Comparison of ENCODE assay signal across 15 cellular contexts in genomic region chr13:111906306-111906705, GRCh38.
DNase-seq lines count a peak whose midpoint lies in the region; ATAC-seq and TF ChIP-seq lines count a peak whose summit lies in the region.
"Had no signal": no experiment of that assay in that cellular context is flagged by ENCODE, and none has a peak within 500 bp of the region (broad histone marks: within the 10 kb centered on the region; RNA-seq: fewer than 3 reads in every experiment).

No MANE protein-coding gene starts in this region.

- no peaks in the 10 kb centered on the region for H3K27me3 ChIP-seq in right atrium auricular region
- no peaks in the 10 kb centered on the region for H3K27me3 ChIP-seq in right cardiac atrium (ENCODE audit: control insufficient read depth, insufficient read depth)
- peaks cover 0 to 11% (median 0%) of the 10 kb centered on the region in 3 experiments for H3K27me3 ChIP-seq in neuronal stem cell (ENCODE audit: control insufficient read depth in 3 of 3, insufficient read depth in 3 of 3, low read depth in 1 of 3, low read length in 3 of 3)
- H3K27me3 ChIP-seq in spleen (replicated peaks in 1 of 7): peaks cover 0 to 8% (median 0%) of the 10 kb centered on the region in 7 donors

- H3K36me3 ChIP-seq in right atrium auricular region (no peaks in the 10 kb centered on the region), neuronal stem cell (replicated peaks in 1 of 2; ENCODE audit: control insufficient read depth in 2 of 2, insufficient read depth in 2 of 2, low read length in 2 of 2) (no peaks in the 10 kb centered on the region), spleen (no peaks in the 10 kb centered on the region)
- H3K36me3 ChIP-seq: HAP-1 had no signal

- no peak overlapping the region for H2BK12ac ChIP-seq in neuronal stem cell (ENCODE audit: low read length)

- 89% methylated on average over 8 of the region's 8 CpGs for WGBS in right cardiac atrium
- WGBS in neuronal stem cell (ENCODE audit: extremely low coverage in 2 of 2, insufficient read length in 2 of 2, insufficient replicate concordance in 1 of 2), 2 donors: no CpG with 5 or more reads among the region's 8 CpGs
- WGBS in spleen, 5 donors: 92 to 94% (median 93%) methylated on average over 8 of the region's 8 CpGs

- no peak for ATAC-seq in right cardiac atrium
- ATAC-seq: HepG2 had no signal

- no peak overlapping the region for H3K18ac ChIP-seq in neuronal stem cell (ENCODE audit: low read length)

- no peak overlapping the region for H2BK15ac ChIP-seq in neuronal stem cell (ENCODE audit: low read length)

- H3K4me1 ChIP-seq in right atrium auricular region (no peaks in the 10 kb centered on the region), right cardiac atrium (ENCODE audit: control insufficient read depth, insufficient read depth, low read length) (no peaks in the 10 kb centered on the region), neuronal stem cell (ENCODE audit: control insufficient read depth in 2 of 2, insufficient read depth in 1 of 2, low read depth in 1 of 2, low read length in 2 of 2) (peaks cover under 1 to 4% of the 10 kb centered on the region in 2 donors), spleen (no peaks in the 10 kb centered on the region)
- H3K4me1 ChIP-seq: HAP-1 had no signal

- no peak overlapping the region for H2AFZ ChIP-seq in neuronal stem cell (ENCODE audit: low read length)

- DNase-seq in right atrium auricular region (ENCODE audit: low spot score): peak; percentile 50
- DNase-seq in right cardiac atrium: no peak
- DNase-seq in neuronal stem cell (ENCODE audit: low spot score): no peak
- DNase-seq in spleen: peak; percentile 44
- no peak for DNase-seq in H4 (ENCODE audit: low spot score)
- DNase-seq in DMS114 treated with DMSO at 0.1 percent for 48 hours (lab: John Stamatoyannopoulos, UW; ENCODE audit: unreplicated experiment): no peak
- DNase-seq in NCI-H446 treated with DMSO at 0.1 percent for 48 hours (lab: John Stamatoyannopoulos, UW): no peak
- DNase-seq: C1 segment of cervical spinal cord; CD4-positive, alpha-beta memory T cell; DMS153; DMS79 treated with DMSO at 0.1 percent for 48 hours; EL; GOT3 had no signal

- no peak overlapping the region for H4K8ac ChIP-seq in neuronal stem cell (ENCODE audit: low read depth, low read length)

- no peak overlapping the region for H3K4me3 ChIP-seq in right atrium auricular region
- H3K4me3 ChIP-seq in right cardiac atrium (ENCODE audit: low read length): no peak overlapping the region
- no peak overlapping the region for H3K4me3 ChIP-seq in neuronal stem cell (ENCODE audit: low read length in 2 of 2)
- H3K4me3 ChIP-seq in spleen: no peak overlapping the region
- H3K4me3 ChIP-seq: HAP-1 had no signal

- no peak overlapping the region for H3K27ac ChIP-seq in right atrium auricular region
- H3K27ac ChIP-seq in right cardiac atrium (ENCODE audit: low read length): no peak overlapping the region
- no peak overlapping the region for H3K27ac ChIP-seq in neuronal stem cell (replicated peaks; ENCODE audit: low read length)
- H3K27ac ChIP-seq in spleen: no peak overlapping the region

- no peak overlapping the region for H3K9ac ChIP-seq in neuronal stem cell (ENCODE audit: low read depth, low read length, poor library complexity)

- H2BK120ac ChIP-seq in neuronal stem cell (ENCODE audit: low read depth, low read length): no peak overlapping the region

- no peaks in the 10 kb centered on the region for H3K79me1 ChIP-seq in neuronal stem cell (ENCODE audit: low read depth, low read length)

- H4K91ac ChIP-seq in neuronal stem cell (ENCODE audit: low read depth, low read length, poor library complexity): no peak overlapping the region

- no peak overlapping the region for H3K4ac ChIP-seq in neuronal stem cell (ENCODE audit: low read length)

- no peak overlapping the region for H3K23ac ChIP-seq in neuronal stem cell (ENCODE audit: low read depth, low read length, poor library complexity)

- H3K14ac ChIP-seq in neuronal stem cell (ENCODE audit: low read length): no peak overlapping the region

- TF ChIP-seq POLR2A in spleen (IDR thresholded peaks at IDR 0.05): no peak

- H3K4me2 ChIP-seq in neuronal stem cell (ENCODE audit: insufficient read depth, low read length, poor library complexity, severe bottlenecking): no peak overlapping the region

- intact Hi-C loops in right cardiac atrium (cut with DNase I) (no loop called here), spleen (cut with DNase I; ENCODE audit: low total_unique reads) (no loop called here)

- H2AK5ac ChIP-seq in neuronal stem cell (ENCODE audit: low read depth, low read length): no peak overlapping the region

- peak overlapping the region; percentile 41 for H2BK5ac ChIP-seq in neuronal stem cell (ENCODE audit: low read length)

- TF ChIP-seq CTCF in right atrium auricular region (IDR thresholded peaks at IDR 0.05) (no peak), spleen (IDR thresholded peaks at IDR 0.05 in 8 of 11, conservative IDR thresholded peaks at IDR 0.05 in 3 of 11) (no peak)

- H3K9me3 ChIP-seq in right atrium auricular region: no peaks in the 10 kb centered on the region
- H3K9me3 ChIP-seq in right cardiac atrium (ENCODE audit: control insufficient read depth, low read length): no peaks in the 10 kb centered on the region
- no peaks in the 10 kb centered on the region for H3K9me3 ChIP-seq in neuronal stem cell (replicated peaks in 1 of 2; ENCODE audit: control insufficient read depth in 2 of 2, insufficient read depth in 1 of 2, low read depth in 1 of 2, low read length in 2 of 2)
- no peaks in the 10 kb centered on the region for H3K9me3 ChIP-seq in spleen
- H3K9me3 ChIP-seq: HAP-1 had no signal

Comparison
In these comparisons a context has a peak if more than half of its experiments do, and no peak if none do; other contexts are left out.
1. DNase-seq: peak in right atrium auricular region (single experiment) and spleen (single experiment); none in right cardiac atrium (0 of 3), neuronal stem cell (single experiment), H4 (single experiment), DMS114 treated with DMSO at 0.1 percent for 48 hours (single experiment) and NCI-H446 treated with DMSO at 0.1 percent for 48 hours (single experiment).